18 cellular contexts compared by ENCODE assay signal in the genomic region with DNA sequence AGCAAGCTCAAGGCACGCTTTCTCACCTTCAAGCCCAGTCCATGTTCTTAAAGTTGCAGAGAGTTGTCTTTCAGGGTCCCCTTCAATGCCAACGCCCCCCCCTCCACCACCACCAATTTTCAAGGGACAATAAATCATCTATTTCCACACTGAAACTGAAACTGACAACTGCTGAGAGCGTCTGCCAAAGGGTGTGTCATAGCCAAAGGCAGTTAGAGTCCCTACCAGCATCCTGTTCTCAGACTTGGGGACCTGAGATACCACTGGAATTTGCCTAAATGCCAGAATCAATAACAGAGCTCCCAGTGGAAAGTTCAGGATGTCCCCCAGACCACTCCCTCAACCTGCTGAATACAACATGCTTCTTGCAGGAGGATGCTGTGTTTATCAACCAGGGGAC.
DNase-seq lines count a peak whose midpoint lies in the region; ATAC-seq, FAIRE-seq and TF ChIP-seq lines count a peak whose summit lies in the region.
"Had no signal": no experiment of that assay in that cellular context is flagged by ENCODE, and none has a peak within 500 bp of the region (broad histone marks: within the 10 kb centered on the region; RNA-seq: fewer than 3 reads in every experiment).

No MANE protein-coding gene starts in this region.

- H3F3A ChIP-seq in SK-N-SH (replicated peaks; ENCODE audit: insufficient read depth), result no peaks in the 10 kb centered on the region

- no peaks in the 10 kb centered on the region for H3K27me3 ChIP-seq in SK-N-SH (ENCODE audit: insufficient read depth)
- H3K27me3 ChIP-seq: hepatocyte had no signal

- peak; percentile 47 for ATAC-seq in HG03565 (IDR thresholded peaks at IDR 0.05; ENCODE audit: unreplicated experiment)
- ATAC-seq in GM21526 (IDR thresholded peaks at IDR 0.05; ENCODE audit: low FRiP score, unreplicated experiment), result no peak

- no peaks in the 10 kb centered on the region for H3K9me3 Mint-ChIP-seq in endothelial cell (ENCODE audit: unreplicated experiment)
- no peaks in the 10 kb centered on the region for H3K9me3 Mint-ChIP-seq in progenitor cell of endocrine pancreas (ENCODE audit: low read depth)

- H3K36me3 ChIP-seq in SK-N-SH (replicated peaks in 1 of 2; ENCODE audit: control insufficient read depth in 1 of 2, insufficient read depth in 2 of 2, low read length in 1 of 2), result no peaks in the 10 kb centered on the region
- H3K36me3 ChIP-seq: spleen, thoracic aorta had no signal

- no peaks in the 10 kb centered on the region for H4K20me1 ChIP-seq in SK-N-SH (ENCODE audit: insufficient read depth)

- 44% methylated on average over 3 of the region's 3 CpGs for WGBS in SK-N-SH (ENCODE audit: low lambda C conversion rate)

- TF ChIP-seq RAD21 in SK-N-SH (IDR thresholded peaks at IDR 0.05; ENCODE audit: low read length), result no peak

- H3K4me1 Mint-ChIP-seq in endothelial cell (ENCODE audit: unreplicated experiment) (peaks cover 15% of the 10 kb centered on the region), progenitor cell of endocrine pancreas (ENCODE audit: low read depth) (peaks cover 19% of the 10 kb centered on the region)
- H3K4me1 Mint-ChIP-seq: CD8-positive, alpha-beta memory T cell; memory B cell had no signal

- DNase-seq in GM18507 (ENCODE audit: extremely low spot score, insufficient read length, low read depth) (no peak), SK-N-SH (no peak), kidney tubule cell (ENCODE audit: low spot score) (peak; percentile 37), germinal center (ENCODE audit: low spot score) (no peak), endothelial cell (ENCODE audit: low spot score) (no peak), progenitor cell of endocrine pancreas (ENCODE audit: low spot score, unreplicated experiment) (no peak)
- DNase-seq: activated CD4-positive, alpha-beta T cell treated with anti-CD3 and anti-CD28 coated beads for 4 hours; CD8-positive, alpha-beta memory T cell; NCI-H2227 treated with DMSO at 0.1 percent for 48 hours; occipital lobe; spleen had no signal

- H3K27me3 Mint-ChIP-seq in endothelial cell (ENCODE audit: unreplicated experiment) (peaks cover 7% of the 10 kb centered on the region), progenitor cell of endocrine pancreas (peaks cover 10% of the 10 kb centered on the region)
- H3K27me3 Mint-ChIP-seq: memory B cell had no signal

- H3K4me2 ChIP-seq in SK-N-SH, result no peak overlapping the region
- H3K4me2 ChIP-seq: hepatocyte, PC-9 had no signal

- H3K9me3 ChIP-seq in SK-N-SH, result no peaks in the 10 kb centered on the region
- H3K9me3 ChIP-seq: spleen, thoracic aorta had no signal

- FAIRE-seq in GM18507 (lab: Jason Lieb, UNC), result peak; percentile 58

- POLR2A ChIA-PET in SK-N-SH (lab: Yijun Ruan, JAX), result no interaction called here

- H2AFZ ChIP-seq in SK-N-SH (ENCODE audit: low read depth), result no peak overlapping the region
- H2AFZ ChIP-seq: hepatocyte, PC-9 had no signal

- H3K79me2 ChIP-seq in SK-N-SH (ENCODE audit: insufficient read depth), result no peaks in the 10 kb centered on the region
- H3K79me2 ChIP-seq: hepatocyte had no signal

- TF ChIP-seq EP300 in SK-N-SH (IDR thresholded peaks at IDR 0.05; ENCODE audit: borderline replicate concordance in 1 of 2, low read depth in 1 of 2, low read length in 1 of 2), result no peak

- no peak overlapping the region for H3K4me3 ChIP-seq in SK-N-SH (ENCODE audit: low read depth in 2 of 2, low read length in 1 of 2)
- H3K4me3 ChIP-seq: hepatocyte, PC-9, spleen, thoracic aorta had no signal

- H3K36me3 Mint-ChIP-seq in endothelial cell (ENCODE audit: low read depth, unreplicated experiment) (no peaks in the 10 kb centered on the region), progenitor cell of endocrine pancreas (ENCODE audit: insufficient read depth) (no peaks in the 10 kb centered on the region)
- H3K36me3 Mint-ChIP-seq: CD8-positive, alpha-beta memory T cell; memory B cell had no signal

- H3K4me1 ChIP-seq in SK-N-SH (ENCODE audit: control insufficient read depth in 1 of 2, insufficient read depth in 2 of 2, low read depth in 1 of 2, low read length in 1 of 2), result peaks cover 0 to 4% of the 10 kb centered on the region in 2 experiments; a peak in 1 of 4 replicates
- H3K4me1 ChIP-seq: spleen had no signal

- H3K9ac ChIP-seq in SK-N-SH, result no peak overlapping the region

- TF ChIP-seq CTCF in SK-N-SH (IDR thresholded peaks at IDR 0.05) (no peak), endothelial cell (IDR thresholded peaks at IDR 0.05; ENCODE audit: unreplicated experiment) (no peak), progenitor cell of endocrine pancreas (IDR thresholded peaks at IDR 0.05; ENCODE audit: unreplicated experiment) (no peak)

- H3K4me3 Mint-ChIP-seq in endothelial cell (ENCODE audit: unreplicated experiment) (no peak overlapping the region), progenitor cell of endocrine pancreas (ENCODE audit: low read depth) (no peak overlapping the region)
- H3K4me3 Mint-ChIP-seq: CD8-positive, alpha-beta memory T cell; memory B cell; T-helper 1 cell treated with Interleukin-12 subunit alpha and Interleukin-12 subunit beta and Interleukin-4 antibody, amounts not matched to agents 30 μg/mL and 1 μg/mL, for 36 hours had no signal

- CTCF ChIA-PET in SK-N-SH (lab: Yijun Ruan, JAX), result no interaction called here

- H3K27ac Mint-ChIP-seq in endothelial cell (ENCODE audit: unreplicated experiment) (no peak overlapping the region), progenitor cell of endocrine pancreas (no peak overlapping the region)
- H3K27ac Mint-ChIP-seq: CD8-positive, alpha-beta memory T cell; memory B cell; T-helper 1 cell treated with Interleukin-12 subunit alpha and Interleukin-12 subunit beta and Interleukin-4 antibody, amounts not matched to agents 30 μg/mL and 1 μg/mL, for 36 hours had no signal

- H3K9me2 ChIP-seq in SK-N-SH, result no peaks in the 10 kb centered on the region

- H3K27ac ChIP-seq in SK-N-SH (ENCODE audit: low read depth in 2 of 2, low read length in 1 of 2), result no peak overlapping the region
- H3K27ac ChIP-seq: hepatocyte, spleen, thoracic aorta had no signal

TF ChIP-seq in SK-N-SH, 30 proteins besides CTCF, POLR2A, EP300 and RAD21:
- TF ChIP-seq JUND (IDR thresholded peaks at IDR 0.05) (no peak), ELF1 (IDR thresholded peaks at IDR 0.05) (no peak), SMC3 (IDR thresholded peaks at IDR 0.05; ENCODE audit: low read depth, low read length) (no peak), GATA2 (CRISPR knock-in tag; IDR thresholded peaks at IDR 0.05) (no peak), NFIC (IDR thresholded peaks at IDR 0.05; ENCODE audit: borderline replicate concordance) (no peak), NRF1 (IDR thresholded peaks at IDR 0.05; ENCODE audit: low read depth, low read length) (no peak)
- TF ChIP-seq, protein P1, sequence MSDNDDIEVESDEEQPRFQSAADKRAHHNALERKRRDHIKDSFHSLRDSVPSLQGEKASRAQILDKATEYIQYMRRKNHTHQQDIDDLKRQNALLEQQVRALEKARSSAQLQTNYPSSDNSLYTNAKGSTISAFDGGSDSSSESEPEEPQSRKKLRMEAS (IDR thresholded peaks at IDR 0.05; ENCODE audit: low read depth), result no peak
- TF ChIP-seq, protein P2, sequence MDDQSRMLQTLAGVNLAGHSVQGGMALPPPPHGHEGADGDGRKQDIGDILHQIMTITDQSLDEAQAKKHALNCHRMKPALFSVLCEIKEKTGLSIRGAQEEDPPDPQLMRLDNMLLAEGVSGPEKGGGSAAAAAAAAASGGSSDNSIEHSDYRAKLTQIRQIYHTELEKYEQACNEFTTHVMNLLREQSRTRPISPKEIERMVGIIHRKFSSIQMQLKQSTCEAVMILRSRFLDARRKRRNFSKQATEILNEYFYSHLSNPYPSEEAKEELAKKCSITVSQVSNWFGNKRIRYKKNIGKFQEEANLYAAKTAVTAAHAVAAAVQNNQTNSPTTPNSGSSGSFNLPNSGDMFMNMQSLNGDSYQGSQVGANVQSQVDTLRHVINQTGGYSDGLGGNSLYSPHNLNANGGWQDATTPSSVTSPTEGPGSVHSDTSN (IDR thresholded peaks at IDR 0.05), result peak; percentile 49
TF ChIP-seq in SK-N-SH: peak in this region for 1.
